ENCODE assay signal across 6 cellular contexts in genomic region chr22:50206599-50206998, GRCh38. TPM values are rescaled to one million over a fixed set of nuclear protein-coding genes. Genes with fewer than 3 reads are reported as not detected.
A peak's percentile ranks its signal among the peaks of the same experiment; 100 is the strongest.
DNase-seq lines count a peak whose midpoint lies in the region; ATAC-seq and TF ChIP-seq lines count a peak whose summit lies in the region.

No MANE protein-coding gene starts in this region.

- H3K4me3 Mint-ChIP-seq in naive B cell, result peak overlapping the region in 1 of 8 donors; percentile 18

- H3K36me3 Mint-ChIP-seq in naive B cell, result peaks cover 10 to 15% of the 10 kb centered on the region in 2 donors

- H3K4me1 Mint-ChIP-seq in naive B cell, result peaks cover 25 to 35% (median 35%) of the 10 kb centered on the region in 3 donors

- TF ChIP-seq CTCF in GM12873 (IDR thresholded peaks at IDR 0.05; ENCODE audit: insufficient read depth, low read depth, low read length, missing control alignments), result peak; percentile 50

- ATAC-seq in naive B cell (ENCODE audit: low read depth in 2 of 2), result peak in 1 of 2 donors; percentile 13
- ATAC-seq in HG02642 (IDR thresholded peaks at IDR 0.05; ENCODE audit: poor library complexity, unreplicated experiment), result no peak
- ATAC-seq in GM18909 (IDR thresholded peaks at IDR 0.05; ENCODE audit: poor library complexity, unreplicated experiment), result no peak

- H3K9me3 Mint-ChIP-seq in naive B cell, result no peaks in the 10 kb centered on the region

- DNase-seq in amniotic epithelial cell (ENCODE audit: low read depth), result peak; percentile 45
- no peak for DNase-seq in naive B cell
- no peak for DNase-seq in putamen (ENCODE audit: low spot score)

- peak overlapping the region in 4 of 6 donors; percentile 13 to 82 (median 69) for H3K27ac Mint-ChIP-seq in naive B cell

- H3K27me3 Mint-ChIP-seq in naive B cell, result no peaks in the 10 kb centered on the region

RNA-seq across cellular contexts. Expression of gene SELENOO, which starts 5.8 kb away (rescaled TPM):
- 1 to 10 TPM; 2.9 to 6.8 (median 5.2) TPM for polyA plus RNA-seq in naive B cell (ENCODE audit: low read depth in 6 of 6)

RNA-seq across cellular contexts. Expression of gene TRABD, which starts 20.9 kb away (rescaled TPM):
- polyA plus RNA-seq in naive B cell (ENCODE audit: low read depth in 6 of 6), result 10 to 100 TPM in 5 of 6 donors, 1 to 10 TPM in 1; 9.4 to 22.6 (median 15.1) TPM

RNA-seq across cellular contexts. Expression of gene PANX2, which starts 36.1 kb away (rescaled TPM):
- under 1 TPM in 1 of 6 donors, not detected in 5; 0.08 TPM for polyA plus RNA-seq in naive B cell (ENCODE audit: low read depth in 6 of 6)

RNA-seq across cellular contexts. Expression of gene TUBGCP6, which starts 38.2 kb away (rescaled TPM):
- 10 to 100 TPM; 11.6 to 23.2 (median 14.2) TPM for polyA plus RNA-seq in naive B cell (ENCODE audit: low read depth in 6 of 6)

RNA-seq across cellular contexts. Expression of gene HDAC10, which starts 44.5 kb away (rescaled TPM):
- polyA plus RNA-seq in naive B cell (ENCODE audit: low read depth in 6 of 6), result 1 to 10 TPM; 4.6 to 8.2 (median 6.3) TPM
